ENCODE assay signal across 1 cellular context in the genomic region with DNA sequence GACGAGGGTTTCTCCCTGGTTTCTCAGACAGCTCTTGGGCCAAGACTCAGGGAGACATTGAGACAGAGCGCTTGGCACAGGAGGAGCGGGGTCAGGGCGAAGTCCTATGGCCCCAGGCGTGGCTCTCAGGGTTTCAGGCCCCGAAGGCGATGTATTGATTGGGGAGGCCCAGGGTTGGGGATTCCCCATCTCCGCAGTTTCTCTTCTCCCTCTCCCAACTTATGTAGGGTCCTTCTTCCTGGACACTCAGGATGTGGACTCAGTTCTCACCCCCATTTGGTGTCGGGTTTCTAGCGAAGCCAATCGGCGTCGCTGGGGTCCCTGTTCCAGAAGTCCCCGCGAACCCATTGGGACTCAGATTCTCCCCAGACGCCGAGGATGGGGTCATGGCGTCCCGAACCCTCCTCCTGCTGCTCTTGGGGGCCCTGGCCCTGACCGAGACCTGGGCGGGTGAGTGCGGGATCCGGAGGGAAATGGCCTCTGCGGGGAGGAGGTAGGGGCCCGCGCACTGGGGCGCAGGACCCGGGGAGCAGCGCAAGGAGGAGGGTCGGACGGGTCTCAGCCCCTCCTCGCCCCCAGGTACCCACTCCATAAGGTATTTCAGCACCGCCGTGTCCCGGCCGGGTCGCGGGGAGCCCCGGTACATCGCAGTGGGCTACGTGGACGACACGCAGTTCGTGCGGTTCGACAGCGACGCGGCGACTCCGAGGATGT.
TF ChIP-seq lines count a peak whose summit lies in the region.

No MANE protein-coding gene starts in this region.

TF ChIP-seq in SK-N-SH treated with all-trans-retinoic acid at 6 μM for 48 hours, 23 proteins besides CTCF, POLR2A, EP300 and RAD21 (continued from another document):
- TF ChIP-seq TSHZ2 (CRISPR knock-in tag; IDR thresholded peaks at IDR 0.05) (no peak), GLIS3 (CRISPR knock-in tag; IDR thresholded peaks at IDR 0.05) (no peak), ESRRG (CRISPR knock-in tag; IDR thresholded peaks at IDR 0.05) (no peak)
- TF ChIP-seq, protein P1, sequence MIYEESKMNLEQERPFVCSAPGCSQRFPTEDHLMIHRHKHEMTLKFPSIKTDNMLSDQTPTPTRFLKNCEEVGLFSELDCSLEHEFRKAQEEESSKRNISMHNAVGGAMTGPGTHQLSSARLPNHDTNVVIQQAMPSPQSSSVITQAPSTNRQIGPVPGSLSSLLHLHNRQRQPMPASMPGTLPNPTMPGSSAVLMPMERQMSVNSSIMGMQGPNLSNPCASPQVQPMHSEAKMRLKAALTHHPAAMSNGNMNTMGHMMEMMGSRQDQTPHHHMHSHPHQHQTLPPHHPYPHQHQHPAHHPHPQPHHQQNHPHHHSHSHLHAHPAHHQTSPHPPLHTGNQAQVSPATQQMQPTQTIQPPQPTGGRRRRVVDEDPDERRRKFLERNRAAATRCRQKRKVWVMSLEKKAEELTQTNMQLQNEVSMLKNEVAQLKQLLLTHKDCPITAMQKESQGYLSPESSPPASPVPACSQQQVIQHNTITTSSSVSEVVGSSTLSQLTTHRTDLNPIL (CRISPR knock-in tag; IDR thresholded peaks at IDR 0.05; ENCODE audit: low read depth) = no peak
